8 cellular contexts compared by ENCODE assay signal in the genomic region with DNA sequence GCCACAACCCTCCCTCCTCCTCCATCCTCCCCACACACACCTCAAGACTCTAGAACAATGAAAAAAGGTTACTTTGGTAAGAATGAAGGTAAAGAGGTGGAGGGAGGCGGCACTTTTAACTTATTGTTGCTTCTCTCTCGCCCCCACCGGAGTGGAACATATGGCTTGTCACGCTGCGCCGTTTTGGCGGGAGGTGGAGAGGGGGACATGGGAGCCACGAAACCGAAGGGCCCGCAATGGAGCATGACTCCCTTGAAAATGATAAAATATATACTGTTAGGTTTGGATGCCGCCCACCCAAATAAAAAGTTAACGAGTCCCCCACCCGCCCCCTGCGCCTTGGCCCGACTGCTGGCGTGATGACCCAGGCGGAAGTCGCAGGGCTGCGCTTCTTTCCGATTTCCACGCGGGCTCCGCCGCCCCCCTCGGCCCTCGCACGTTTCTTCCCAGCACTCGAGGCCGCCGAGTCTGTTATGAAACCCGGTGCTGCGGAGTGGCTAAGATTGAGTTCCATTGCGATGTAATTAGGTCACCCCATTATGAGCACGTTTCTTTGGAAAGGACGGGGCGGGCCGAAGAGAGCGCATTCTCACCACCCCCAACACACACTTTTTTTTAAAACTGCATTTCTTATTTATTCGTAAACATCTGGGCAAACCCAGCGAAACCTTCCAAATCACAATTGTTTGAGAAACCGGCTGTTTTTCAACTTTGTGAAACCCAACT. TPM values are rescaled to one million over a fixed set of nuclear protein-coding genes. Genes with fewer than 3 reads are reported as not detected.
DNase-seq lines count a peak whose midpoint lies in the region; TF ChIP-seq lines count a peak whose summit lies in the region.

No MANE protein-coding gene starts in this region.

- no peak for TF ChIP-seq CTCF in cardiac muscle cell (IDR thresholded peaks at IDR 0.05; ENCODE audit: low read depth, low read length)
- TF ChIP-seq CTCF in uterus (IDR thresholded peaks at IDR 0.05): peak in 1 of 4 experiments; percentile 9

- DNase-seq in SIG-M5 treated with dmso at 0.1 percent for 504 hours (lab: John Stamatoyannopoulos, UW; ENCODE audit: unreplicated experiment) (peak; percentile 54), SIG-M5 (lab: John Stamatoyannopoulos, UW) (no peak), SJCRH30 (peak; percentile 54 to 57), cardiac muscle cell (ENCODE audit: low read depth in 1 of 2, low spot score in 1 of 2) (peak; percentile 62 to 96), posterior vena cava (ENCODE audit: low spot score) (peak; percentile 98), uterus (peak; percentile 92 to 94), midbrain (lab: John Stamatoyannopoulos, UW) (no peak)

- intact Hi-C loops in posterior vena cava (cut with DNase I): loop anchor here (2.0 to 10.0 kb wide), 4 partner anchors 23 to 547 kb away; no protein-coding TSS in a partner anchor
- intact Hi-C loops in uterus (cut with DNase I; ENCODE audit: low total_unique reads): no loop called here

- H3K9me3 Mint-ChIP-seq in activated naive CD8-positive, alpha-beta T cell (ENCODE audit: low read depth): no peaks in the 10 kb centered on the region

- H3K4me1 ChIP-seq in SJCRH30 (peaks cover 4% of the 10 kb centered on the region), cardiac muscle cell (ENCODE audit: low read depth) (peaks cover 25% of the 10 kb centered on the region), uterus (no peaks in the 10 kb centered on the region)

- H3K9me3 ChIP-seq in SJCRH30 (replicated peaks) (peaks cover 4% of the 10 kb centered on the region), cardiac muscle cell (ENCODE audit: low read depth) (no peaks in the 10 kb centered on the region), uterus (no peaks in the 10 kb centered on the region)

- peaks cover 9% of the 10 kb centered on the region for H3K36me3 Mint-ChIP-seq in activated naive CD8-positive, alpha-beta T cell

- peak overlapping the region; percentile 100 for H3K27ac Mint-ChIP-seq in activated naive CD8-positive, alpha-beta T cell

- peaks cover 45% of the 10 kb centered on the region for H3K4me1 Mint-ChIP-seq in activated naive CD8-positive, alpha-beta T cell (ENCODE audit: low read depth)

- no peaks in the 10 kb centered on the region for H3K27me3 Mint-ChIP-seq in activated naive CD8-positive, alpha-beta T cell

- H3K4me3 Mint-ChIP-seq in activated naive CD8-positive, alpha-beta T cell: peak overlapping the region; percentile 99

- peak; percentile 58 to 88 for TF ChIP-seq POLR2A in uterus (IDR thresholded peaks at IDR 0.05)

- H3K27ac ChIP-seq in SJCRH30: peak overlapping the region; percentile 97
- peak overlapping the region; percentile 98 for H3K27ac ChIP-seq in cardiac muscle cell
- H3K27ac ChIP-seq in uterus: peak overlapping the region; percentile 96 to 99

- H3K27me3 ChIP-seq in SJCRH30: no peaks in the 10 kb centered on the region
- H3K27me3 ChIP-seq in cardiac muscle cell: no peaks in the 10 kb centered on the region
- no peaks in the 10 kb centered on the region for H3K27me3 ChIP-seq in uterus

- peaks cover 26% of the 10 kb centered on the region for H3K36me3 ChIP-seq in SJCRH30
- H3K36me3 ChIP-seq in cardiac muscle cell: peaks cover 20% of the 10 kb centered on the region
- no peaks in the 10 kb centered on the region for H3K36me3 ChIP-seq in uterus

- peak overlapping the region; percentile 84 for H3K4me3 ChIP-seq in SJCRH30
- H3K4me3 ChIP-seq in cardiac muscle cell: peak overlapping the region; percentile 77
- peak overlapping the region; percentile 78 to 96 for H3K4me3 ChIP-seq in uterus

RNA-seq across cellular contexts. Expression of gene ZFP36L1, which starts 1.4 kb away (rescaled TPM):
- 67.4 and 70.3 TPM in 2 replicates for total RNA-seq in SJCRH30 (2014; rRNA removed; shearing (Covaris generic))
- total RNA-seq in cardiac muscle cell: 822 and 1,327 TPM in 2 replicates
- 219 and 454 TPM in 2 replicates for polyA plus RNA-seq in cardiac muscle cell
- total RNA-seq in posterior vena cava: 100 to 1,000 TPM; 311 to 319 TPM
- total RNA-seq in uterus: 100 to 1,000 TPM; 170 to 564 (median 315) TPM

Comparison
In these comparisons a context has a peak if more than half of its experiments do, and no peak if none do; other contexts are left out.
1. DNase-seq: peak in SIG-M5 treated with dmso at 0.1 percent for 504 hours (single experiment), SJCRH30 (2 of 2), cardiac muscle cell (2 of 2), posterior vena cava (single experiment) and uterus (2 of 2); none in SIG-M5 (single experiment) and midbrain (single experiment).
2. Peak in every context shown above with its lines, with median percentiles within 50 percentile points of each other: H3K27ac ChIP-seq and H3K4me3 ChIP-seq.